21 cellular contexts compared by ENCODE assay signal in genomic region chr14:49637534-49638078, GRCh38. TPM values are rescaled to one million over a fixed set of nuclear protein-coding genes. Genes with fewer than 3 reads are reported as not detected.
DNase-seq lines count a peak whose midpoint lies in the region; ATAC-seq and TF ChIP-seq lines count a peak whose summit lies in the region.
"Had no signal": no experiment of that assay in that cellular context is flagged by ENCODE, and none has a peak within 500 bp of the region (broad histone marks: within the 10 kb centered on the region; RNA-seq: fewer than 3 reads in every experiment).

No MANE protein-coding gene starts in this region.

- H3K9me3 Mint-ChIP-seq in stimulated activated naive CD8-positive, alpha-beta T cell treated with anti-CD3 and anti-CD28 coated beads, Interleukin-15, Interleukin-2, amounts not matched to agents 100 ng/mL and 50 ng/mL, for 24 hours, result no peaks in the 10 kb centered on the region
- H3K9me3 Mint-ChIP-seq in stimulated activated naive CD8-positive, alpha-beta T cell treated with anti-CD3 and anti-CD28 coated beads, Interleukin-15, amount 100 ng/mL, for 72 hours, result no peaks in the 10 kb centered on the region
- H3K9me3 Mint-ChIP-seq in immature natural killer cell, result peaks cover 0 to 2% (median 0%) of the 10 kb centered on the region in 6 donors
- H3K9me3 Mint-ChIP-seq in activated CD4-positive, alpha-beta memory T cell treated with anti-CD3 and anti-CD28 coated beads, Interleukin-2, amount 10 ng/mL, durations not matched to agents 7 days and 5 days, result no peaks in the 10 kb centered on the region
- H3K9me3 Mint-ChIP-seq: endodermal cell had no signal

- POLR2A ChIA-PET in activated CD4-positive, alpha-beta memory T cell treated with anti-CD3 and anti-CD28 coated beads, Interleukin-2, amount 10 ng/mL, durations not matched to agents 7 days and 5 days (lab: Charles Lee), result interaction anchor here (1.1 to 4.4 kb wide), 3 partner anchors 18 to 131 kb away, joined by 3 to 94 read pairs (median 5); partner anchors contain the start of genes KLHDC2, LRR1, MGAT2 and RPL36AL

- TF ChIP-seq CTCF in VCaP (conservative IDR thresholded peaks at IDR 0.05), result no peak

- peak overlapping the region; percentile 23 for H3K27ac Mint-ChIP-seq in stimulated activated naive CD8-positive, alpha-beta T cell treated with anti-CD3 and anti-CD28 coated beads, Interleukin-15, Interleukin-2, amounts not matched to agents 100 ng/mL and 50 ng/mL, for 24 hours
- no peak overlapping the region for H3K27ac Mint-ChIP-seq in stimulated activated naive CD8-positive, alpha-beta T cell treated with anti-CD3 and anti-CD28 coated beads, Interleukin-15, amount 100 ng/mL, for 72 hours
- peak overlapping the region in 5 of 6 donors; percentile 6 to 99 (median 76) for H3K27ac Mint-ChIP-seq in immature natural killer cell
- H3K27ac Mint-ChIP-seq in activated CD4-positive, alpha-beta memory T cell treated with anti-CD3 and anti-CD28 coated beads, Interleukin-2, amount 10 ng/mL, durations not matched to agents 7 days and 5 days, result no peak overlapping the region
- H3K27ac Mint-ChIP-seq: endodermal cell had no signal

- peaks cover 62% of the 10 kb centered on the region for H3K36me3 Mint-ChIP-seq in stimulated activated naive CD8-positive, alpha-beta T cell treated with anti-CD3 and anti-CD28 coated beads, Interleukin-15, Interleukin-2, amounts not matched to agents 100 ng/mL and 50 ng/mL, for 24 hours (ENCODE audit: low read depth)
- H3K36me3 Mint-ChIP-seq in immature natural killer cell, result peaks cover 5 to 9% (median 6%) of the 10 kb centered on the region in 3 donors
- peaks cover 42% of the 10 kb centered on the region for H3K36me3 Mint-ChIP-seq in activated CD4-positive, alpha-beta memory T cell treated with anti-CD3 and anti-CD28 coated beads, Interleukin-2, amount 10 ng/mL, durations not matched to agents 7 days and 5 days (ENCODE audit: low read depth)

- H3K4me3 Mint-ChIP-seq in stimulated activated naive CD8-positive, alpha-beta T cell treated with anti-CD3 and anti-CD28 coated beads, Interleukin-15, Interleukin-2, amounts not matched to agents 100 ng/mL and 50 ng/mL, for 24 hours, result peak overlapping the region; percentile 29
- no peak overlapping the region for H3K4me3 Mint-ChIP-seq in stimulated activated naive CD8-positive, alpha-beta T cell treated with anti-CD3 and anti-CD28 coated beads, Interleukin-15, amount 100 ng/mL, for 72 hours
- peak overlapping the region in 1 of 5 donors; percentile 9 for H3K4me3 Mint-ChIP-seq in immature natural killer cell
- H3K4me3 Mint-ChIP-seq in activated CD4-positive, alpha-beta memory T cell treated with anti-CD3 and anti-CD28 coated beads, Interleukin-2, amount 10 ng/mL, durations not matched to agents 7 days and 5 days, result no peak overlapping the region
- H3K4me3 Mint-ChIP-seq: endodermal cell had no signal

- H3K27me3 Mint-ChIP-seq in stimulated activated naive CD8-positive, alpha-beta T cell treated with anti-CD3 and anti-CD28 coated beads, Interleukin-15, Interleukin-2, amounts not matched to agents 100 ng/mL and 50 ng/mL, for 24 hours, result no peaks in the 10 kb centered on the region
- no peaks in the 10 kb centered on the region for H3K27me3 Mint-ChIP-seq in stimulated activated naive CD8-positive, alpha-beta T cell treated with anti-CD3 and anti-CD28 coated beads, Interleukin-15, amount 100 ng/mL, for 72 hours
- H3K27me3 Mint-ChIP-seq in immature natural killer cell (ENCODE audit: low read depth in 3 of 3), result peaks cover 9 to 17% (median 17%) of the 10 kb centered on the region in 3 donors
- H3K27me3 Mint-ChIP-seq in activated CD4-positive, alpha-beta memory T cell treated with anti-CD3 and anti-CD28 coated beads, Interleukin-2, amount 10 ng/mL, durations not matched to agents 7 days and 5 days, result no peaks in the 10 kb centered on the region

- CTCF ChIA-PET in activated CD4-positive, alpha-beta memory T cell treated with anti-CD3 and anti-CD28 coated beads, Interleukin-2, amount 10 ng/mL, durations not matched to agents 7 days and 5 days (lab: Charles Lee), result no interaction called here

- ATAC-seq in stimulated activated naive CD8-positive, alpha-beta T cell treated with anti-CD3 and anti-CD28 coated beads, Interleukin-15, amount 100 ng/mL, for 72 hours, result no peak
- ATAC-seq in HG02981 (IDR thresholded peaks at IDR 0.05; ENCODE audit: unreplicated experiment), result no peak
- ATAC-seq: left lobe of liver, sciatic nerve had no signal

- H3K4me1 Mint-ChIP-seq in stimulated activated naive CD8-positive, alpha-beta T cell treated with anti-CD3 and anti-CD28 coated beads, Interleukin-15, Interleukin-2, amounts not matched to agents 100 ng/mL and 50 ng/mL, for 24 hours (ENCODE audit: low read depth), result peaks cover 64% of the 10 kb centered on the region
- H3K4me1 Mint-ChIP-seq in stimulated activated naive CD8-positive, alpha-beta T cell treated with anti-CD3 and anti-CD28 coated beads, Interleukin-15, amount 100 ng/mL, for 72 hours, result peaks cover 61% of the 10 kb centered on the region
- H3K4me1 Mint-ChIP-seq in immature natural killer cell, result peaks cover 53 to 82% of the 10 kb centered on the region in 2 donors
- peaks cover 41% of the 10 kb centered on the region for H3K4me1 Mint-ChIP-seq in activated CD4-positive, alpha-beta memory T cell treated with anti-CD3 and anti-CD28 coated beads, Interleukin-2, amount 10 ng/mL, durations not matched to agents 7 days and 5 days

- DNase-seq in stimulated activated naive CD8-positive, alpha-beta T cell treated with anti-CD3 and anti-CD28 coated beads, Interleukin-15, amount 100 ng/mL, for 72 hours, result no peak
- DNase-seq in immature natural killer cell, result no peak
- DNase-seq in NCI-H2196 (lab: John Stamatoyannopoulos, UW; ENCODE audit: unreplicated experiment), result no peak
- DNase-seq in SKM-1 treated with dmso at 0.1 percent for 144 hours (lab: John Stamatoyannopoulos, UW; ENCODE audit: unreplicated experiment), result no peak
- DNase-seq in activated CD4-positive, alpha-beta memory T cell treated with anti-CD3 and anti-CD28 coated beads, Interleukin-2, amount 10 ng/mL, durations not matched to agents 7 days and 5 days, result no peak
- DNase-seq: aorta; endodermal cell; head of caudate nucleus; KBM-7; NCI-H1930; NCI-H524 treated with DMSO at 0.1 percent for 48 hours; ovary; stimulated activated naive CD4-positive, alpha-beta T cell; WERI-Rb-1 had no signal

- H3K27ac ChIP-seq in VCaP, result peak overlapping the region; percentile 95; the same call in 1 of the 2 replicates
- H3K27ac ChIP-seq: GM23248, ovary, tibial nerve, WERI-Rb-1 had no signal

RNA-seq across cellular contexts. Expression of gene DNAAF2, which starts 2.6 kb away (rescaled TPM):
- polyA plus RNA-seq in immature natural killer cell, result 10 to 100 TPM; 13.3 to 17.2 (median 15.4) TPM
- total RNA-seq in activated CD4-positive, alpha-beta memory T cell treated with anti-CD3 and anti-CD28 coated beads, Interleukin-2, amount 10 ng/mL, durations not matched to agents 7 days and 5 days, result 1 to 10 TPM; 7.4 to 7.5 TPM

RNA-seq across cellular contexts. Expression of gene MGAT2, which starts 17.0 kb away (rescaled TPM):
- 10 to 100 TPM; 32.0 to 50.0 (median 37.8) TPM for polyA plus RNA-seq in immature natural killer cell
- total RNA-seq in activated CD4-positive, alpha-beta memory T cell treated with anti-CD3 and anti-CD28 coated beads, Interleukin-2, amount 10 ng/mL, durations not matched to agents 7 days and 5 days, result 10 to 100 TPM; 82.7 to 86.5 TPM

RNA-seq across cellular contexts. Expression of gene RPL36AL, which starts 17.2 kb away (rescaled TPM):
- polyA plus RNA-seq in immature natural killer cell, result 100 to 1,000 TPM; 610 to 699 (median 654) TPM
- 100 to 1,000 TPM; 320 to 330 TPM for total RNA-seq in activated CD4-positive, alpha-beta memory T cell treated with anti-CD3 and anti-CD28 coated beads, Interleukin-2, amount 10 ng/mL, durations not matched to agents 7 days and 5 days

RNA-seq across cellular contexts. Expression of gene LRR1, which starts 38.9 kb away (rescaled TPM):
- 10 to 100 TPM; 10.6 to 14.4 (median 12.5) TPM for polyA plus RNA-seq in immature natural killer cell
- 10 to 100 TPM; 48.7 to 53.2 TPM for total RNA-seq in activated CD4-positive, alpha-beta memory T cell treated with anti-CD3 and anti-CD28 coated beads, Interleukin-2, amount 10 ng/mL, durations not matched to agents 7 days and 5 days

RNA-seq across cellular contexts. Expression of gene POLE2, which starts 50.4 kb away (rescaled TPM):
- polyA plus RNA-seq in immature natural killer cell, result 1 to 10 TPM; 1.4 to 6.4 (median 1.5) TPM
- total RNA-seq in activated CD4-positive, alpha-beta memory T cell treated with anti-CD3 and anti-CD28 coated beads, Interleukin-2, amount 10 ng/mL, durations not matched to agents 7 days and 5 days, result 10 to 100 TPM; 24.1 to 24.9 TPM

Comparison
In these comparisons a context has a peak if more than half of its experiments do, and no peak if none do; other contexts are left out.
1. H3K27ac Mint-ChIP-seq: peak in stimulated activated naive CD8-positive, alpha-beta T cell treated with anti-CD3 and anti-CD28 coated beads, Interleukin-15, Interleukin-2, amounts not matched to agents 100 ng/mL and 50 ng/mL, for 24 hours (single experiment) and immature natural killer cell (5 of 6); none in stimulated activated naive CD8-positive, alpha-beta T cell treated with anti-CD3 and anti-CD28 coated beads, Interleukin-15, amount 100 ng/mL, for 72 hours (0 of 2) and activated CD4-positive, alpha-beta memory T cell treated with anti-CD3 and anti-CD28 coated beads, Interleukin-2, amount 10 ng/mL, durations not matched to agents 7 days and 5 days (single experiment).